Comparison of ENCODE assay signal across 19 cellular contexts in the genomic region with DNA sequence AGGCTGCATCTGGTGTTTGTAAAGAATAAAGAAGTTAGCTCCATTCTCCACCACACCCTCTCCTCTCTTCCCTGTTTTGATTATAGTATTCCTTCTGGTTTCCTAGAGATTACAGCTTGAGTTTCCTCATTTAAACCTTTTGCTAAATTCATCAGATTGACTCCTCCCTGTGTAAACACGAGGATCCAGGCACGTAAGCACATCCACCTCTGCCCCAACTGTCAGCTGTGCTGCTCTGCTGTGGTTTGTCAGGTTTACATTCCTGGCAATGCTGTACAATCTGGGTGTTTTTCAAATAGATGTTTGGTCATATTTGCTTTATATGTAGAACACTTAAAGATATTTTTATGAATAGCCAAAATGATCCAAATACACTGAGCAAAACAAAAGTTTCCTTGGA.
DNase-seq lines count a peak whose midpoint lies in the region; ATAC-seq and TF ChIP-seq lines count a peak whose summit lies in the region.
"Had no signal": no experiment of that assay in that cellular context is flagged by ENCODE, and none has a peak within 500 bp of the region (broad histone marks: within the 10 kb centered on the region; RNA-seq: fewer than 3 reads in every experiment).

No MANE protein-coding gene starts in this region.

- no peak for TF ChIP-seq POLR2A in transverse colon (IDR thresholded peaks at IDR 0.05)

- no peaks in the 10 kb centered on the region for H3K9me3 ChIP-seq in transverse colon
- H3K9me3 ChIP-seq: heart left ventricle had no signal

- no peaks in the 10 kb centered on the region for H3K36me3 ChIP-seq in transverse colon
- H3K36me3 ChIP-seq: brain microvascular endothelial cell had no signal

- WGBS in transverse colon (ENCODE audit: low coverage in 1 of 2), 2 donors = 8 to 31% methylated on average over 2 of the region's 2 CpGs

- in situ Hi-C loops in transverse colon (cut with MboI; ENCODE audit: low pct_ligation_motif_present in 1 of 4, low pct_unique_long_range_greater_than_20kb in 1 of 4, low sequenced_read_pairs in 3 of 4) = no loop called here

- intact Hi-C loops in transverse colon (cut with DNase I; ENCODE audit: low total_unique reads) = no loop called here

- no peak for TF ChIP-seq EP300 in transverse colon (IDR thresholded peaks at IDR 0.05; ENCODE audit: low read depth)

- no peak overlapping the region for H3K4me3 ChIP-seq in transverse colon
- H3K4me3 ChIP-seq: heart left ventricle had no signal

- H3K27ac ChIP-seq in transverse colon (peak overlapping the region; percentile 44 to 54 (median 50)), caudate nucleus (ENCODE audit: low read depth, low read length) (no peak overlapping the region)
- H3K27ac ChIP-seq: brain microvascular endothelial cell, heart left ventricle had no signal

- peak; percentile 17 for DNase-seq in NCI-H345 (lab: John Stamatoyannopoulos, UW)
- DNase-seq in NCI-H345 treated with DMSO at 0.1 percent for 48 hours (lab: John Stamatoyannopoulos, UW; ENCODE audit: unreplicated experiment) = no peak
- DNase-seq in SHP77 treated with DMSO at 0.1 percent for 48 hours (lab: John Stamatoyannopoulos, UW) = peak; percentile 33
- peak; percentile 77 for DNase-seq in iris pigment epithelial cell (ENCODE audit: low read depth)
- peak; percentile 32 for DNase-seq in transverse colon
- no peak for DNase-seq in islet precursor cell
- DNase-seq in caudate nucleus (lab: John Stamatoyannopoulos, UW) = no peak
- DNase-seq: activated CD4-positive, alpha-beta T cell treated with anti-CD3 and anti-CD28 coated beads, Interleukin-2, amount 50 U/mL, for 48 hours; activated T-cell treated with anti-CD3 and anti-CD28 coated beads, Interleukin-2, amount 50 U/mL, for 1 hour; brain microvascular endothelial cell; C1 segment of cervical spinal cord; heart left ventricle; Kasumi-1; NCI-H1417; NCI-H446 treated with DMSO at 0.1 percent for 48 hours; OCI-M1; retina; stimulated activated naive CD8-positive, alpha-beta T cell treated with anti-CD3 and anti-CD28 coated beads, Interleukin-15, amount 100 ng/mL, for 72 hours had no signal

- TF ChIP-seq CTCF in transverse colon (IDR thresholded peaks at IDR 0.05) = no peak

- no peaks in the 10 kb centered on the region for H3K27me3 ChIP-seq in transverse colon
- H3K27me3 ChIP-seq: brain microvascular endothelial cell, heart left ventricle had no signal

- H3K4me1 ChIP-seq in transverse colon = peaks cover 0 to 11% (median 3%) of the 10 kb centered on the region in 4 donors
- H3K4me1 ChIP-seq: heart left ventricle had no signal

- no peak for ATAC-seq in GM18519 (IDR thresholded peaks at IDR 0.05; ENCODE audit: low FRiP score, unreplicated experiment)
- ATAC-seq: heart left ventricle; stimulated activated naive CD8-positive, alpha-beta T cell treated with anti-CD3 and anti-CD28 coated beads, Interleukin-15, amount 100 ng/mL, for 72 hours had no signal

Comparison
In these comparisons a context has a peak if more than half of its experiments do, and no peak if none do; other contexts are left out.
1. DNase-seq: peak in NCI-H345 (single experiment), SHP77 treated with DMSO at 0.1 percent for 48 hours (single experiment), iris pigment epithelial cell (single experiment) and transverse colon (single experiment); none in NCI-H345 treated with DMSO at 0.1 percent for 48 hours (single experiment), islet precursor cell (single experiment) and caudate nucleus (0 of 61).